Comparison of ENCODE assay signal across 23 cellular contexts in genomic region chr3:31752305-31753049, GRCh38.
"Had no signal": no experiment of that assay in that cellular context is flagged by ENCODE, and none has a peak within 500 bp of the region (broad histone marks: within the 10 kb centered on the region; RNA-seq: fewer than 3 reads in every experiment).

No MANE protein-coding gene starts in this region.

- H3K27ac Mint-ChIP-seq: activated CD8-positive, alpha-beta T cell treated with anti-CD3 and anti-CD28 coated beads, Interleukin-2, amount 10 ng/mL, durations not matched to agents 7 days and 5 days; activated naive CD8-positive, alpha-beta T cell; nephron had no signal

- H3K4me1 ChIP-seq: right lobe of liver, vagina had no signal

- H3K4me3 ChIP-seq: adrenal gland, ascending aorta, left ventricle myocardium inferior, right lobe of liver, skin epidermis, vagina had no signal

- ATAC-seq: activated CD8-positive, alpha-beta T cell treated with anti-CD3 and anti-CD28 coated beads, Interleukin-2, amount 10 ng/mL, durations not matched to agents 7 days and 5 days; right lobe of liver had no signal

- H3K27me3 ChIP-seq: adrenal gland, ascending aorta, brain microvascular endothelial cell, right lobe of liver, vagina had no signal

- H3K27ac ChIP-seq: ascending aorta, brain microvascular endothelial cell, left ventricle myocardium inferior, right lobe of liver, skin epidermis, vagina, WERI-Rb-1 had no signal

- H3K36me3 ChIP-seq: adrenal gland, ascending aorta, brain microvascular endothelial cell, left ventricle myocardium inferior, right lobe of liver, vagina, WERI-Rb-1 had no signal

- H3K4me3 Mint-ChIP-seq: activated CD8-positive, alpha-beta T cell treated with anti-CD3 and anti-CD28 coated beads, Interleukin-2, amount 10 ng/mL, durations not matched to agents 7 days and 5 days; activated naive CD8-positive, alpha-beta T cell; nephron had no signal

- H3K36me3 Mint-ChIP-seq: activated naive CD8-positive, alpha-beta T cell had no signal

- DNase-seq: activated CD4-positive, alpha-beta T cell treated with anti-CD3 and anti-CD28 coated beads for 1 hour; activated CD4-positive, alpha-beta T cell treated with anti-CD3 and anti-CD28 coated beads, Interleukin-2, amount 50 U/mL, for 1 hour; activated CD8-positive, alpha-beta T cell treated with anti-CD3 and anti-CD28 coated beads, Interleukin-2, amount 10 ng/mL, durations not matched to agents 7 days and 5 days; activated gamma-delta T cell treated with Interleukin-2 at 50 U/mL for 16 hours; activated T-cell treated with anti-CD3 and anti-CD28 coated beads, Interleukin-2, amount 50 U/mL, for 1 hour; brain microvascular endothelial cell; caudate nucleus; dermis blood vessel endothelial cell; effector CD8-positive, alpha-beta T cell; foreskin melanocyte; glutamatergic neuron; hypothalamus; left ventricle myocardium inferior; right lobe of liver; stimulated activated CD4-positive, alpha-beta T cell treated with anti-CD3 and anti-CD28 coated beads, Interleukin-1b, Interleukin-23, amount 100 ng/mL, for 48 hours; WERI-Rb-1 had no signal

- FAIRE-seq: TTC549 had no signal

- H3K9me3 ChIP-seq: adrenal gland, ascending aorta, left ventricle myocardium inferior, right lobe of liver, vagina had no signal
